In genomic region chr9:100284247-100284646, GRCh38 we compare ENCODE assay signal across 22 cellular contexts.
DNase-seq lines count a peak whose midpoint lies in the region; ATAC-seq and TF ChIP-seq lines count a peak whose summit lies in the region.
"Had no signal": no experiment of that assay in that cellular context is flagged by ENCODE, and none has a peak within 500 bp of the region (broad histone marks: within the 10 kb centered on the region; RNA-seq: fewer than 3 reads in every experiment).

No MANE protein-coding gene starts in this region.

- H3K79me2 ChIP-seq in GM23338 (replicated peaks; ENCODE audit: insufficient read depth) = no peaks in the 10 kb centered on the region

- H4K20me1 ChIP-seq in GM23338 (replicated peaks; ENCODE audit: insufficient read depth) = no peaks in the 10 kb centered on the region
- H4K20me1 ChIP-seq: BLaER1 had no signal

- H3K4me3 ChIP-seq in GM23338 (no peak overlapping the region), colonic mucosa (no peak overlapping the region), gastroesophageal sphincter (no peak overlapping the region)
- H3K4me3 ChIP-seq: BLaER1 had no signal

- no peak for TF ChIP-seq POLR2A in gastroesophageal sphincter (IDR thresholded peaks at IDR 0.05)

- H3K27ac Mint-ChIP-seq in GM23338 (no peak overlapping the region), WTC11 (no peak overlapping the region)

- POLR2A ChIA-PET in WTC11 (lab: Charles Lee) = no interaction called here

- H3K27me3 Mint-ChIP-seq in GM23338 (ENCODE audit: insufficient read depth, low read depth, poor library complexity) = no peaks in the 10 kb centered on the region
- H3K27me3 Mint-ChIP-seq in WTC11 (ENCODE audit: low read depth) = no peaks in the 10 kb centered on the region
- H3K27me3 Mint-ChIP-seq: CD4-positive, alpha-beta memory T cell; CD4-positive, CD25-positive, alpha-beta regulatory T cell; CD8-positive, alpha-beta memory T cell had no signal

- no peaks in the 10 kb centered on the region for H3K27me3 ChIP-seq in GM23338 (ENCODE audit: insufficient read depth)
- no peaks in the 10 kb centered on the region for H3K27me3 ChIP-seq in colonic mucosa
- no peaks in the 10 kb centered on the region for H3K27me3 ChIP-seq in gastroesophageal sphincter
- H3K27me3 ChIP-seq: BE2C, BLaER1 had no signal

- H3K4me1 ChIP-seq in GM23338 (ENCODE audit: insufficient read depth) = no peaks in the 10 kb centered on the region
- no peaks in the 10 kb centered on the region for H3K4me1 ChIP-seq in colonic mucosa
- no peaks in the 10 kb centered on the region for H3K4me1 ChIP-seq in gastroesophageal sphincter

- TF ChIP-seq EP300 in gastroesophageal sphincter (IDR thresholded peaks at IDR 0.05) = no peak

- peaks cover under 1% of the 10 kb centered on the region for H3K9me2 ChIP-seq in GM23338 (ENCODE audit: insufficient read depth)

- no peaks in the 10 kb centered on the region for H3K9me3 ChIP-seq in colonic mucosa
- H3K9me3 ChIP-seq in gastroesophageal sphincter = peaks cover 0 to 9% (median 0%) of the 10 kb centered on the region in 3 donors
- H3K9me3 ChIP-seq: BE2C had no signal

- H3K4me2 ChIP-seq in GM23338 = no peak overlapping the region
- H3K4me2 ChIP-seq: BLaER1 had no signal

- no peak for TF ChIP-seq CTCF in GM23338 (conservative IDR thresholded peaks at IDR 0.05; ENCODE audit: low read depth in 2 of 2)
- no peak for TF ChIP-seq CTCF in WTC11 (IDR thresholded peaks at IDR 0.05)
- TF ChIP-seq CTCF in colonic mucosa (IDR thresholded peaks at IDR 0.05) = no peak
- no peak for TF ChIP-seq CTCF in gastroesophageal sphincter (IDR thresholded peaks at IDR 0.05)

- no peak overlapping the region for H3K4me3 Mint-ChIP-seq in GM23338
- H3K4me3 Mint-ChIP-seq in WTC11 = no peak overlapping the region
- H3K4me3 Mint-ChIP-seq: CD14-positive monocyte; CD4-positive, alpha-beta memory T cell; CD4-positive, CD25-positive, alpha-beta regulatory T cell; CD8-positive, alpha-beta memory T cell had no signal

- peaks cover 12% of the 10 kb centered on the region for H3K9me3 Mint-ChIP-seq in GM23338
- H3K9me3 Mint-ChIP-seq in WTC11 = peaks cover 31% of the 10 kb centered on the region

- H3K27ac ChIP-seq in GM23338 (ENCODE audit: low read depth) = no peak overlapping the region
- H3K27ac ChIP-seq in colonic mucosa = no peak overlapping the region
- no peak overlapping the region for H3K27ac ChIP-seq in gastroesophageal sphincter
- H3K27ac ChIP-seq: BLaER1 had no signal

- H3K4me1 Mint-ChIP-seq in GM23338 = no peaks in the 10 kb centered on the region
- no peaks in the 10 kb centered on the region for H3K4me1 Mint-ChIP-seq in WTC11

- DNase-seq in GM23338 (ENCODE audit: low spot score) (no peak), WTC11 (ENCODE audit: low spot score) (no peak), colonic mucosa (no peak)
- DNase-seq: 8988T; ACHN; BE2C; C1 segment of cervical spinal cord; CD4-positive, alpha-beta memory T cell; CD4-positive, CD25-positive, alpha-beta regulatory T cell; CD8-positive, alpha-beta memory T cell; COR-L47; DMS 273 treated with DMSO at 0.1 percent for 48 hours; DMS153; DMS53; DMS79; DND-41; EL; GF-D8 had no signal

- H2AFZ ChIP-seq in GM23338 = no peak overlapping the region

- H3K9ac ChIP-seq in colonic mucosa (ENCODE audit: low read depth in 2 of 2, low read length in 2 of 2) = no peak overlapping the region
- H3K9ac ChIP-seq: BLaER1 had no signal

- H3F3A ChIP-seq in GM23338 (replicated peaks; ENCODE audit: low read depth) = no peaks in the 10 kb centered on the region

- CTCF ChIA-PET in WTC11 (lab: Charles Lee) = interaction anchor here (0.5 kb wide), 1 partner anchor 1316 kb away, joined by 3 read pairs; no protein-coding TSS in a partner anchor

- 73 to 86% methylated on average over 1 to 5 of the region's 7 CpGs for WGBS in gastroesophageal sphincter (ENCODE audit: low coverage in 1 of 2), 2 donors

- ATAC-seq in GM23338 (peak; percentile 34), WTC11 (0 out of 2 replicates have a peak, but pooled peaks have one; percentile 20), GM18517 (IDR thresholded peaks at IDR 0.05; ENCODE audit: unreplicated experiment) (no peak), gastroesophageal sphincter (no peak)

- H3K36me3 Mint-ChIP-seq in GM23338 (ENCODE audit: low read depth) (peaks cover 42% of the 10 kb centered on the region), WTC11 (peaks cover 45% of the 10 kb centered on the region)

- intact Hi-C loops in colonic mucosa (cut with DNase I) = no loop called here

- H3K36me3 ChIP-seq in GM23338 (ENCODE audit: insufficient read depth) (peaks cover 6% of the 10 kb centered on the region; the same call in 1 of the 2 replicates), colonic mucosa (no peaks in the 10 kb centered on the region), gastroesophageal sphincter (peaks cover 0 to 95% of the 10 kb centered on the region in 2 donors)

TF ChIP-seq in GM23338, 12 proteins besides CTCF, POLR2A, EP300 and RAD21 (continues in another document):
- no peak for TF ChIP-seq ETS1 (IDR thresholded peaks at IDR 0.05)
- TF ChIP-seq POLR2AphosphoS5 (IDR thresholded peaks at IDR 0.05; ENCODE audit: low read depth) = no peak
- TF ChIP-seq EZH2 (IDR thresholded peaks at IDR 0.05; ENCODE audit: low read depth, unreplicated experiment) = no peak

TF ChIP-seq in WTC11, 78 proteins besides CTCF, POLR2A, EP300 and RAD21:
- TF ChIP-seq MXD4 (CRISPR knock-in tag; IDR thresholded peaks at IDR 0.05; ENCODE audit: borderline replicate concordance) (no peak), ZNF423 (CRISPR knock-in tag; IDR thresholded peaks at IDR 0.05) (peak; percentile 66; the same call in 1 of the 2 replicates)

Comparison
In these comparisons a context has a peak if more than half of its experiments do, and no peak if none do; other contexts are left out.
1. ATAC-seq: peak in GM23338 (single experiment) and WTC11 (single experiment); none in GM18517 (single experiment) and gastroesophageal sphincter (single experiment).